Comparison of ENCODE assay signal across 1 cellular context in genomic region chr13:46596501-46596900, GRCh38.
TF ChIP-seq lines count a peak whose summit lies in the region.

No MANE protein-coding gene starts in this region.

TF ChIP-seq in WTC11, 78 proteins besides CTCF, POLR2A, EP300 and RAD21 (continued from another document):
- no peak for TF ChIP-seq ZBTB43 (CRISPR knock-in tag; IDR thresholded peaks at IDR 0.05)
- no peak for TF ChIP-seq IRF1 (CRISPR knock-in tag; IDR thresholded peaks at IDR 0.05)
- no peak for TF ChIP-seq GTF2I (CRISPR knock-in tag; conservative IDR thresholded peaks at IDR 0.05)
- TF ChIP-seq ZNF263 (CRISPR knock-in tag; IDR thresholded peaks at IDR 0.05; ENCODE audit: low read depth), result no peak
- TF ChIP-seq NFE2L1 (CRISPR knock-in tag; IDR thresholded peaks at IDR 0.05), result no peak
- TF ChIP-seq ESRRA (CRISPR knock-in tag; IDR thresholded peaks at IDR 0.05; ENCODE audit: borderline replicate concordance), result no peak
- no peak for TF ChIP-seq TP53 (CRISPR knock-in tag; IDR thresholded peaks at IDR 0.05)
- TF ChIP-seq ATF3 (CRISPR knock-in tag; conservative IDR thresholded peaks at IDR 0.05), result no peak
- no peak for TF ChIP-seq CBFB (CRISPR knock-in tag; IDR thresholded peaks at IDR 0.05; ENCODE audit: low read depth)
- TF ChIP-seq ELF4 (CRISPR knock-in tag; IDR thresholded peaks at IDR 0.05; ENCODE audit: low read depth), result no peak
- no peak for TF ChIP-seq EMX1 (CRISPR knock-in tag; IDR thresholded peaks at IDR 0.05)
- no peak for TF ChIP-seq ZNF671 (CRISPR knock-in tag; IDR thresholded peaks at IDR 0.05)
- no peak for TF ChIP-seq NFATC4 (CRISPR knock-in tag; IDR thresholded peaks at IDR 0.05)
- TF ChIP-seq SMAD3 (CRISPR knock-in tag; IDR thresholded peaks at IDR 0.05; ENCODE audit: borderline replicate concordance), result no peak
- no peak for TF ChIP-seq ZNF423 (CRISPR knock-in tag; IDR thresholded peaks at IDR 0.05)
- no peak for TF ChIP-seq NR3C1 (CRISPR knock-in tag; conservative IDR thresholded peaks at IDR 0.05; ENCODE audit: low read depth)
- no peak for TF ChIP-seq ZNF416 (CRISPR knock-in tag; IDR thresholded peaks at IDR 0.05)
TF ChIP-seq in WTC11: peak in this region for 0.
